17 cellular contexts compared by ENCODE assay signal in genomic region chr14:22794533-22794932, GRCh38. TPM values are rescaled to one million over a fixed set of nuclear protein-coding genes. Genes with fewer than 3 reads are reported as not detected.
A peak's percentile ranks its signal among the peaks of the same experiment; 100 is the strongest.
DNase-seq lines count a peak whose midpoint lies in the region; ATAC-seq and TF ChIP-seq lines count a peak whose summit lies in the region.
"Had no signal": no experiment of that assay in that cellular context is flagged by ENCODE, and none has a peak within 500 bp of the region (broad histone marks: within the 10 kb centered on the region; RNA-seq: fewer than 3 reads in every experiment).

No MANE protein-coding gene starts in this region.

- no peak for TF ChIP-seq POLR2A in thyroid gland (IDR thresholded peaks at IDR 0.05)

- WGBS in thyroid gland, 2 donors: 41 to 45% methylated on average over 7 of the region's 7 CpGs

- H3K9me3 Mint-ChIP-seq in glutamatergic neuron (ENCODE audit: unreplicated experiment): peaks cover 3% of the 10 kb centered on the region

- no peaks in the 10 kb centered on the region for H3K9me3 ChIP-seq in thyroid gland
- H3K9me3 ChIP-seq: adrenal gland, stomach had no signal

- no peaks in the 10 kb centered on the region for H3K36me3 ChIP-seq in thyroid gland
- H3K36me3 ChIP-seq: adrenal gland, stomach had no signal

- H3K4me1 Mint-ChIP-seq in glutamatergic neuron (ENCODE audit: low read depth, unreplicated experiment): no peaks in the 10 kb centered on the region

- no peak overlapping the region for H3K27ac ChIP-seq in thyroid gland
- H3K27ac ChIP-seq: adrenal gland, coronary artery, SK-N-MC, stomach had no signal

- DNase-seq in GM13977 (ENCODE audit: low spot score) (peak; percentile 65), epithelial cell of proximal tubule (ENCODE audit: low read depth) (peak; percentile 56), glutamatergic neuron (no peak), thyroid gland (no peak)
- no peak for DNase-seq in stimulated activated CD4-positive, alpha-beta T cell treated with anti-CD3 and anti-CD28 coated beads, Interleukin-4, amount 100 ng/mL, for 1 hour
- DNase-seq: activated CD4-positive, CD25-positive, alpha-beta regulatory T cell; activated T-cell treated with anti-CD3 and anti-CD28 coated beads for 4 hours; adrenal gland; EL; NK-92 treated with Interleukin-12 subunit alpha and Interleukin-12 subunit beta, amount 100 ng/mL, for 24 hours; stomach had no signal

- no peak overlapping the region for H3K27ac Mint-ChIP-seq in glutamatergic neuron (ENCODE audit: unreplicated experiment)
- H3K27ac Mint-ChIP-seq: progenitor cell of endocrine pancreas had no signal

- in situ Hi-C loops in GM13977 (cut with MboI; ENCODE audit: low pct_unique_long_range_greater_than_20kb, low sequenced_read_pairs, unreplicated experiment): no loop called here

- peak overlapping the region; percentile 15 for H3K4me3 ChIP-seq in epithelial cell of proximal tubule (ENCODE audit: low read depth, low read length)
- H3K4me3 ChIP-seq in thyroid gland (replicated peaks in 1 of 3): no peak overlapping the region
- H3K4me3 ChIP-seq: adrenal gland, coronary artery, SK-N-MC, stomach had no signal

- H3K27me3 ChIP-seq in thyroid gland: no peaks in the 10 kb centered on the region
- H3K27me3 ChIP-seq: adrenal gland, stomach had no signal

- H3K4me1 ChIP-seq in thyroid gland: no peaks in the 10 kb centered on the region

- peaks cover 7% of the 10 kb centered on the region for H3K27me3 Mint-ChIP-seq in glutamatergic neuron (ENCODE audit: unreplicated experiment)
- H3K27me3 Mint-ChIP-seq: progenitor cell of endocrine pancreas had no signal

- ATAC-seq in GM19452 (IDR thresholded peaks at IDR 0.05; ENCODE audit: unreplicated experiment) (peak; percentile 48), HG03025 (IDR thresholded peaks at IDR 0.05; ENCODE audit: low FRiP score, unreplicated experiment) (peak; percentile 62), GM19328 (IDR thresholded peaks at IDR 0.05; ENCODE audit: unreplicated experiment) (no peak)

- no peak overlapping the region for H3K4me3 Mint-ChIP-seq in glutamatergic neuron (ENCODE audit: unreplicated experiment)

- TF ChIP-seq CTCF in GM13977 (IDR thresholded peaks at IDR 0.05; ENCODE audit: extremely low read depth, insufficient read depth, missing control alignments): no peak
- no peak for TF ChIP-seq CTCF in epithelial cell of proximal tubule (conservative IDR thresholded peaks at IDR 0.05; ENCODE audit: low read depth, low read length)
- no peak for TF ChIP-seq CTCF in glutamatergic neuron (IDR thresholded peaks at IDR 0.05; ENCODE audit: partially characterized antibody, unreplicated experiment)
- no peak for TF ChIP-seq CTCF in thyroid gland (IDR thresholded peaks at IDR 0.05)

- no peaks in the 10 kb centered on the region for H3K36me3 Mint-ChIP-seq in glutamatergic neuron (ENCODE audit: unreplicated experiment)

- intact Hi-C loops in thyroid gland (cut with DNase I): no loop called here

RNA-seq across cellular contexts. Expression of gene SLC7A7, which starts 20.7 kb away (rescaled TPM):
- total RNA-seq in epithelial cell of proximal tubule (3.5 and 5.6 TPM in 2 replicates), glutamatergic neuron (ENCODE audit: unreplicated experiment) (1.7 TPM), thyroid gland (10 to 100 TPM in 3 of 4 donors, 1 to 10 TPM in 1; 8.4 to 15.1 (median 13.7) TPM)

RNA-seq across cellular contexts. Expression of gene OXA1L, which starts 28.0 kb away (rescaled TPM):
- total RNA-seq in epithelial cell of proximal tubule: 99.2 and 109 TPM in 2 replicates
- 80.3 TPM for total RNA-seq in glutamatergic neuron (ENCODE audit: unreplicated experiment)
- 100 to 1,000 TPM; 104 to 131 (median 117) TPM for total RNA-seq in thyroid gland

RNA-seq across cellular contexts. Expression of gene MRPL52, which starts 35.2 kb away (rescaled TPM):
- 160 and 224 TPM in 2 replicates for total RNA-seq in epithelial cell of proximal tubule
- total RNA-seq in glutamatergic neuron (ENCODE audit: unreplicated experiment): 67.9 TPM
- 100 to 1,000 TPM in 2 of 4 donors, 10 to 100 TPM in 2; 43.7 to 166 (median 76.3) TPM for total RNA-seq in thyroid gland

RNA-seq across cellular contexts. Expression of gene MMP14, which starts 41.9 kb away (rescaled TPM):
- total RNA-seq in epithelial cell of proximal tubule (224 and 227 TPM in 2 replicates), glutamatergic neuron (ENCODE audit: unreplicated experiment) (162 TPM), thyroid gland (100 to 1,000 TPM in 1 of 4 donors, 10 to 100 TPM in 3; 59.7 to 119 (median 88.5) TPM)

Comparison
In these comparisons a context has a peak if more than half of its experiments do, and no peak if none do; other contexts are left out.
1. DNase-seq: peak in GM13977 (single experiment) and epithelial cell of proximal tubule (single experiment); none in glutamatergic neuron (single experiment), stimulated activated CD4-positive, alpha-beta T cell treated with anti-CD3 and anti-CD28 coated beads, Interleukin-4, amount 100 ng/mL, for 1 hour (single experiment) and thyroid gland (0 of 2).